In genomic region chr3:157572559-157573270, GRCh38 we compare ENCODE assay signal across 8 cellular contexts.
DNase-seq lines count a peak whose midpoint lies in the region; ATAC-seq and TF ChIP-seq lines count a peak whose summit lies in the region.

No MANE protein-coding gene starts in this region.

- intact Hi-C loops in upper lobe of right lung (cut with DNase I): no loop called here

- no peaks in the 10 kb centered on the region for H3K9me3 ChIP-seq in upper lobe of right lung

- H3K4me1 ChIP-seq in upper lobe of right lung: no peaks in the 10 kb centered on the region

- peaks cover 13% of the 10 kb centered on the region for H3K4me1 Mint-ChIP-seq in brain

- H3K36me3 Mint-ChIP-seq in brain: no peaks in the 10 kb centered on the region

- no peak overlapping the region for H3K27ac Mint-ChIP-seq in brain

- no peaks in the 10 kb centered on the region for H3K36me3 ChIP-seq in kidney epithelial cell (ENCODE audit: control insufficient read depth, insufficient read depth, low read length)
- H3K36me3 ChIP-seq in upper lobe of right lung: no peaks in the 10 kb centered on the region

- no peaks in the 10 kb centered on the region for H3K27me3 Mint-ChIP-seq in brain

- H3K27me3 ChIP-seq in kidney epithelial cell (ENCODE audit: control insufficient read depth, insufficient read depth, low read length) (no peaks in the 10 kb centered on the region), upper lobe of right lung (no peaks in the 10 kb centered on the region)

- peaks cover 0 to 6% (median 0%) of the 10 kb centered on the region in 5 experiments for H3K9me3 Mint-ChIP-seq in brain

- H3K4me3 ChIP-seq in kidney epithelial cell (ENCODE audit: low read depth, low read length): no peak overlapping the region
- H3K4me3 ChIP-seq in upper lobe of right lung: no peak overlapping the region

- peak; percentile 84 for ATAC-seq in GM19328 (IDR thresholded peaks at IDR 0.05; ENCODE audit: unreplicated experiment)
- peak; percentile 89 for ATAC-seq in HG03442 (IDR thresholded peaks at IDR 0.05; ENCODE audit: unreplicated experiment)
- peak; percentile 92 for ATAC-seq in upper lobe of right lung

- no peak overlapping the region for H3K27ac ChIP-seq in upper lobe of right lung

- no peak overlapping the region for H3K4me3 Mint-ChIP-seq in brain

- peak; percentile 18 for DNase-seq in DMS153 treated with DMSO at 0.1 percent for 48 hours (lab: John Stamatoyannopoulos, UW; ENCODE audit: unreplicated experiment)
- DNase-seq in NCI-H510A (lab: John Stamatoyannopoulos, UW): peak; percentile 6
- DNase-seq in kidney epithelial cell (ENCODE audit: low read depth): no peak
- DNase-seq in upper lobe of right lung: no peak
- DNase-seq in middle frontal gyrus (ENCODE audit: extremely low spot score, low spot score): no peak

- TF ChIP-seq CTCF in brain (conservative IDR thresholded peaks at IDR 0.05) (peak; percentile 50 to 67), kidney epithelial cell (IDR thresholded peaks at IDR 0.05; ENCODE audit: insufficient read depth, low read length, poor library complexity, severe bottlenecking) (peak; percentile 52), upper lobe of right lung (IDR thresholded peaks at IDR 0.05) (peak; percentile 81)

Comparison
In these comparisons a context has a peak if more than half of its experiments do, and no peak if none do; other contexts are left out.
1. DNase-seq: peak in DMS153 treated with DMSO at 0.1 percent for 48 hours (single experiment) and NCI-H510A (single experiment); none in kidney epithelial cell (single experiment), upper lobe of right lung (single experiment) and middle frontal gyrus (single experiment).
2. Peak in every context shown above with its lines, with median percentiles within 50 percentile points of each other: ATAC-seq and CTCF ChIP-seq.